ENCODE assay signal across 16 cellular contexts in the genomic region with DNA sequence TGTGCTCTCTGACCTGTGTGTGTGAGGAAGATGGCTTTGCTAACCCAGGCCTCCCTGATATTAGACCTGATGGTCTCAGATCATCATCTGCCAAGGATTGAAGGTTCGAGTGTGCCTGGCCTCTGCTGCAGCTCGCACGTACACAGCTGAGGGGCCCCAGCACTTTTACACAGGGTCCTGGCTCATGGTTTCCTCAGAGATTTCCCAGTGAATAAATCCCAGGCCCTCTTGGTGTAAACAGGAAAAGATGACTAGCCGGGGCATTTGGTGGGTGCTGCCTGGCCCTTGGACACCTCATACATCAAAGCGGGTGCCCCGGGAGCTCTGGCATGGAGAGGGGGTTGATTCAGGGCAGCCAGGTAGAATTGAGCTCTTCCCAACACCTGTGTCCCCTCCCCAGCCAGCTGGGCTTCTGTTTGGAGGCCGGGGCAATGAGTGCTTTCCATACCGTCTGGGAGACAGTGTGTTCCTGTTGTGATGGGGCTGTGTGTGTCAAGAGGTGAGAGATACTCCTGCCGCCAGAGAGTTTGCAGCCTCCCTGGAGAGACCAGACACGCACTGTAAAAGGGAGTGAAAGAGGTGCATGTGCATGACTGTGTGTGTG.
"Had no signal": no experiment of that assay in that cellular context is flagged by ENCODE, and none has a peak within 500 bp of the region (broad histone marks: within the 10 kb centered on the region; RNA-seq: fewer than 3 reads in every experiment).

No MANE protein-coding gene starts in this region.

- H3K4me1 ChIP-seq: breast epithelium had no signal

- H3K4me1 Mint-ChIP-seq: activated CD4-positive, alpha-beta T cell treated with anti-CD3 and anti-CD28 coated beads, Interleukin-2, amount 10 ng/mL, durations not matched to agents 7 days and 5 days; activated naive CD8-positive, alpha-beta T cell treated with anti-CD3 and anti-CD28 coated beads, Interleukin-2, amount 50 U/mL, for 24 hours; stimulated activated naive B cell treated with anti-CD40 and anti-IgM and Interleukin-4, amounts not matched to agents 10 μg/mL and 1 μg/mL and 100 μg/mL, for 72 hours had no signal

- H3K27me3 Mint-ChIP-seq: activated naive CD8-positive, alpha-beta T cell treated with anti-CD3 and anti-CD28 coated beads, Interleukin-2, amount 50 U/mL, for 24 hours had no signal

- DNase-seq: activated CD4-positive, alpha-beta T cell treated with anti-CD3 and anti-CD28 coated beads, Interleukin-2, amount 10 ng/mL, durations not matched to agents 7 days and 5 days; activated CD4-positive, CD25-positive, alpha-beta regulatory T cell; activated naive CD4-positive, alpha-beta T cell treated with Interleukin-2 at 50 U/mL for 16 hours; activated naive CD8-positive, alpha-beta T cell treated with anti-CD3 and anti-CD28 coated beads, Interleukin-2, amount 50 U/mL, for 24 hours; esophagus squamous epithelium; foreskin fibroblast; hippocampal formation; kidney; retina; stimulated activated naive B cell treated with anti-CD40 and anti-IgM and Interleukin-4, amounts not matched to agents 10 μg/mL and 1 μg/mL and 100 μg/mL, for 72 hours; SW 1271; tibial artery had no signal

- H3K27me3 ChIP-seq: ascending aorta, breast epithelium, esophagus squamous epithelium, tibial artery, vagina had no signal

- H3K36me3 Mint-ChIP-seq: mesothelial cell of epicardium; stimulated activated naive B cell treated with anti-CD40 and anti-IgM and Interleukin-4, amounts not matched to agents 10 μg/mL and 1 μg/mL and 100 μg/mL, for 72 hours had no signal

- H3K27ac ChIP-seq: ascending aorta, breast epithelium, esophagus squamous epithelium, tibial artery, vagina had no signal

- H3K36me3 ChIP-seq: ascending aorta, breast epithelium, esophagus squamous epithelium, tibial artery, vagina had no signal

- H3K4me3 Mint-ChIP-seq: activated CD4-positive, alpha-beta T cell treated with anti-CD3 and anti-CD28 coated beads, Interleukin-2, amount 10 ng/mL, durations not matched to agents 7 days and 5 days; activated naive CD8-positive, alpha-beta T cell treated with anti-CD3 and anti-CD28 coated beads, Interleukin-2, amount 50 U/mL, for 24 hours; mesothelial cell of epicardium; stimulated activated naive B cell treated with anti-CD40 and anti-IgM and Interleukin-4, amounts not matched to agents 10 μg/mL and 1 μg/mL and 100 μg/mL, for 72 hours had no signal

- H3K4me3 ChIP-seq: ascending aorta, breast epithelium, esophagus squamous epithelium, tibial artery, vagina had no signal

- H3K9me3 Mint-ChIP-seq: activated CD4-positive, alpha-beta T cell treated with anti-CD3 and anti-CD28 coated beads, Interleukin-2, amount 10 ng/mL, durations not matched to agents 7 days and 5 days; activated naive CD8-positive, alpha-beta T cell treated with anti-CD3 and anti-CD28 coated beads, Interleukin-2, amount 50 U/mL, for 24 hours; mesothelial cell of epicardium; stimulated activated naive B cell treated with anti-CD40 and anti-IgM and Interleukin-4, amounts not matched to agents 10 μg/mL and 1 μg/mL and 100 μg/mL, for 72 hours had no signal

- H3K27ac Mint-ChIP-seq: activated CD4-positive, alpha-beta T cell treated with anti-CD3 and anti-CD28 coated beads, Interleukin-2, amount 10 ng/mL, durations not matched to agents 7 days and 5 days; activated naive CD8-positive, alpha-beta T cell treated with anti-CD3 and anti-CD28 coated beads, Interleukin-2, amount 50 U/mL, for 24 hours; mesothelial cell of epicardium; stimulated activated naive B cell treated with anti-CD40 and anti-IgM and Interleukin-4, amounts not matched to agents 10 μg/mL and 1 μg/mL and 100 μg/mL, for 72 hours had no signal

- H3K9me3 ChIP-seq: ascending aorta, breast epithelium, esophagus squamous epithelium, tibial artery, vagina had no signal
